ENCODE assay signal across 7 cellular contexts in the genomic region with DNA sequence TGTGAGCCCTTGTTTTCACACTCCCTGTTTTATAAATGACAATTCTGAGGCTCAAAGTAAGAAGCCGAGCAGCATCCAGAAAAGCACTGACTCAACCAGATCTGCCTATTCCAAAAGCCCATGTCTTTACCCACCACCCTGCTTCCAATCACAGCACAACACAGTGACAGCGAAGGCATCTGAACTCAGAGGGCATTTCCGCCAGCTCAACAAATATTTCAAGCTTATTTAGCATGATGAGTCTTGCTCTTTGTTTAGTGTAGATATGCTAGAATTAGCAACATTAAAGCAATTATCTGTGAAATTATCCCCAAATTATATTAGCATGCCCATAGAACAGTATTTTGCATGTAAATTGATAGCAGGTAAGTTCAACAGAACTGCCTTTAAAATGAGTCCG.
"Had no signal": no experiment of that assay in that cellular context is flagged by ENCODE, and none has a peak within 500 bp of the region (broad histone marks: within the 10 kb centered on the region; RNA-seq: fewer than 3 reads in every experiment).

No MANE protein-coding gene starts in this region.

- H3K27ac Mint-ChIP-seq: GM23338, HFFc6 had no signal

- DNase-seq: H7, HFFc6, IMR-90 had no signal

- FAIRE-seq: K562 had no signal

- H3K36me3 ChIP-seq: HAP-1 had no signal

- H3K4me3 Mint-ChIP-seq: GM23338, HFFc6 had no signal

- H3K27ac ChIP-seq: HL-60 had no signal

- H3K4me2 ChIP-seq: GM23338 had no signal

- H3K4me1 ChIP-seq: HAP-1 had no signal

- H2AFZ ChIP-seq: GM23338 had no signal

- H3K4me3 ChIP-seq: GM23338, HAP-1, K562 had no signal

- H3K9me3 ChIP-seq: HAP-1 had no signal
